Comparison of ENCODE assay signal across 15 cellular contexts in the genomic region with DNA sequence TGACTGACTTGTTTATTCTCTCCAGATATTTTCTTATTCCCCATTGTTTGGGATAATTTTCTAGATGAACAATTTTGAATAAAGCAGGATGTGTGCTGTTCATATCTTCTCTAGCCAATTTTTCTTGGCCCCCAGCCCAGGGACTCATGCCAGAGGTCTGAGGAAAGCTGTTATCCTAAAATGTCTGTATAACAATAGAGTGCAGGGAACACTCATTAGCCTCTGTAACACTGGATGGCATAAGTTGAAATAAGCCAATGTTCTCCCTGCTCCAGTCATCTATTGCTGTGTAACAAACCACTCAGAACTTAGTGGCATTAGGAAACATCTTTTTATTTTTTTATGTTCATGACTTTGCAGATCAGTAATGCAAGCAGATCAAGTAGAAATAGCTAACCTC.
DNase-seq lines count a peak whose midpoint lies in the region; ATAC-seq and TF ChIP-seq lines count a peak whose summit lies in the region.
"Had no signal": no experiment of that assay in that cellular context is flagged by ENCODE, and none has a peak within 500 bp of the region (broad histone marks: within the 10 kb centered on the region; RNA-seq: fewer than 3 reads in every experiment).

No MANE protein-coding gene starts in this region.

- intact Hi-C loops in colonic mucosa (cut with DNase I): no loop called here
- intact Hi-C loops in activated CD8-positive, alpha-beta T cell treated with anti-CD3 and anti-CD28 coated beads for 36 hours (cut with micrococcal nuclease): no loop called here

- H3K4me1 ChIP-seq in HEK293 (ENCODE audit: control insufficient read depth, insufficient read depth, low read length): no peaks in the 10 kb centered on the region
- no peaks in the 10 kb centered on the region for H3K4me1 ChIP-seq in colonic mucosa
- no peaks in the 10 kb centered on the region for H3K4me1 ChIP-seq in SJCRH30

- POLR2A ChIA-PET in HEK293 (lab: Yijun Ruan, JAX): no interaction called here
- POLR2A ChIA-PET in activated CD8-positive, alpha-beta T cell treated with anti-CD3 and anti-CD28 coated beads for 36 hours (lab: Charles Lee): no interaction called here

- H3K27ac ChIP-seq in HEK293 (ENCODE audit: extremely low read depth, low read depth, low read length) (no peak overlapping the region), colonic mucosa (no peak overlapping the region), SJCRH30 (no peak overlapping the region)
- H3K27ac ChIP-seq: HL-60 had no signal

- ATAC-seq in activated CD8-positive, alpha-beta T cell treated with anti-CD3 and anti-CD28 coated beads for 36 hours: no peak
- ATAC-seq: stimulated activated naive CD8-positive, alpha-beta T cell treated with anti-CD3 and anti-CD28 coated beads, Interleukin-15, amount 100 ng/mL, for 72 hours had no signal

- H3K36me3 ChIP-seq in HEK293 (ENCODE audit: control insufficient read depth in 2 of 2, insufficient read depth in 1 of 2, low read length in 2 of 2): no peaks in the 10 kb centered on the region
- no peaks in the 10 kb centered on the region for H3K36me3 ChIP-seq in colonic mucosa
- no peaks in the 10 kb centered on the region for H3K36me3 ChIP-seq in SJCRH30

- peaks cover 28% of the 10 kb centered on the region for H3K9me3 Mint-ChIP-seq in activated CD8-positive, alpha-beta T cell treated with anti-CD3 and anti-CD28 coated beads for 36 hours

- no peak overlapping the region for H3K4me3 ChIP-seq in HEK293 (ENCODE audit: low read depth, low read length)
- no peak overlapping the region for H3K4me3 ChIP-seq in colonic mucosa
- no peak overlapping the region for H3K4me3 ChIP-seq in SJCRH30

- no peaks in the 10 kb centered on the region for H3K36me3 Mint-ChIP-seq in activated CD8-positive, alpha-beta T cell treated with anti-CD3 and anti-CD28 coated beads for 36 hours (ENCODE audit: low read depth)
- H3K36me3 Mint-ChIP-seq: activated naive CD4-positive, alpha-beta T cell treated with anti-CD3 and anti-CD28 coated beads, Interleukin-2, amount 10 ng/mL, durations not matched to agents 7 days and 5 days had no signal

- no peaks in the 10 kb centered on the region for H3K27me3 Mint-ChIP-seq in activated CD8-positive, alpha-beta T cell treated with anti-CD3 and anti-CD28 coated beads for 36 hours
- H3K27me3 Mint-ChIP-seq: activated CD4-positive, alpha-beta T cell treated with anti-CD3 and anti-CD28 coated beads, Interleukin-2, amount 10 ng/mL, durations not matched to agents 7 days and 5 days; activated naive CD4-positive, alpha-beta T cell treated with anti-CD3 and anti-CD28 coated beads, Interleukin-2, amount 10 ng/mL, durations not matched to agents 7 days and 5 days; stimulated activated naive CD8-positive, alpha-beta T cell treated with anti-CD3 and anti-CD28 coated beads, Interleukin-15, amount 100 ng/mL, for 72 hours had no signal

- H3K27ac Mint-ChIP-seq in activated CD8-positive, alpha-beta T cell treated with anti-CD3 and anti-CD28 coated beads for 36 hours: no peak overlapping the region
- H3K27ac Mint-ChIP-seq: activated CD4-positive, alpha-beta T cell treated with anti-CD3 and anti-CD28 coated beads, Interleukin-2, amount 10 ng/mL, durations not matched to agents 7 days and 5 days; activated naive CD4-positive, alpha-beta T cell treated with anti-CD3 and anti-CD28 coated beads, Interleukin-2, amount 10 ng/mL, durations not matched to agents 7 days and 5 days; CD14-positive monocyte; stimulated activated naive CD8-positive, alpha-beta T cell treated with anti-CD3 and anti-CD28 coated beads, Interleukin-15, amount 100 ng/mL, for 72 hours had no signal

- no peaks in the 10 kb centered on the region for H3K4me1 Mint-ChIP-seq in activated CD8-positive, alpha-beta T cell treated with anti-CD3 and anti-CD28 coated beads for 36 hours (ENCODE audit: low read depth)
- H3K4me1 Mint-ChIP-seq: activated CD4-positive, alpha-beta T cell treated with anti-CD3 and anti-CD28 coated beads, Interleukin-2, amount 10 ng/mL, durations not matched to agents 7 days and 5 days; activated naive CD4-positive, alpha-beta T cell treated with anti-CD3 and anti-CD28 coated beads, Interleukin-2, amount 10 ng/mL, durations not matched to agents 7 days and 5 days; CD14-positive monocyte; stimulated activated naive CD8-positive, alpha-beta T cell treated with anti-CD3 and anti-CD28 coated beads, Interleukin-15, amount 100 ng/mL, for 72 hours had no signal

- H3K4me3 Mint-ChIP-seq in activated CD8-positive, alpha-beta T cell treated with anti-CD3 and anti-CD28 coated beads for 36 hours: no peak overlapping the region
- H3K4me3 Mint-ChIP-seq: activated CD4-positive, alpha-beta T cell treated with anti-CD3 and anti-CD28 coated beads, Interleukin-2, amount 10 ng/mL, durations not matched to agents 7 days and 5 days; activated naive CD4-positive, alpha-beta T cell treated with anti-CD3 and anti-CD28 coated beads, Interleukin-2, amount 10 ng/mL, durations not matched to agents 7 days and 5 days; CD14-positive monocyte; stimulated activated naive CD8-positive, alpha-beta T cell treated with anti-CD3 and anti-CD28 coated beads, Interleukin-15, amount 100 ng/mL, for 72 hours had no signal

- DNase-seq in NCI-H446 (lab: John Stamatoyannopoulos, UW) (peak; percentile 94 to 96), colonic mucosa (peak; percentile 40), lung microvascular endothelial cell (ENCODE audit: low read depth in 2 of 2) (peak; percentile 48 to 88), NCI-H526 treated with DMSO at 0.1 percent for 48 hours (lab: John Stamatoyannopoulos, UW) (no peak), SJCRH30 (no peak), ecto neural progenitor cell (ENCODE audit: low spot score) (no peak)
- DNase-seq in activated CD8-positive, alpha-beta T cell treated with anti-CD3 and anti-CD28 coated beads for 36 hours: no peak
- DNase-seq: activated CD4-positive, alpha-beta T cell treated with anti-CD3 and anti-CD28 coated beads, Interleukin-2, amount 10 ng/mL, durations not matched to agents 7 days and 5 days; activated naive CD4-positive, alpha-beta T cell treated with anti-CD3 and anti-CD28 coated beads, Interleukin-2, amount 10 ng/mL, durations not matched to agents 7 days and 5 days; NCI-H1417; stimulated activated CD4-positive, alpha-beta T cell treated with anti-CD3 and anti-CD28 coated beads, Interleukin-2, amount 100 ng/mL, for 24 hours; stimulated activated naive CD8-positive, alpha-beta T cell treated with anti-CD3 and anti-CD28 coated beads, Interleukin-15, amount 100 ng/mL, for 72 hours had no signal

- H3K9me3 ChIP-seq in HEK293 (ENCODE audit: control insufficient read depth, insufficient read depth, low read depth, low read length) (no peaks in the 10 kb centered on the region), colonic mucosa (no peaks in the 10 kb centered on the region), SJCRH30 (replicated peaks) (peaks cover 7% of the 10 kb centered on the region; the same call in 1 of the 2 replicates)

- CTCF ChIA-PET in HEK293 (lab: Yijun Ruan, JAX): interaction anchor here (0.6 kb wide), 1 partner anchor 178 kb away, joined by 3 read pairs; no protein-coding TSS in a partner anchor
- CTCF ChIA-PET in activated CD8-positive, alpha-beta T cell treated with anti-CD3 and anti-CD28 coated beads for 36 hours (lab: Charles Lee): no interaction called here

- H3K27me3 ChIP-seq in colonic mucosa (no peaks in the 10 kb centered on the region), SJCRH30 (no peaks in the 10 kb centered on the region)

- no peak overlapping the region for H3K9ac ChIP-seq in colonic mucosa (ENCODE audit: low read depth in 2 of 2, low read length in 2 of 2)

- TF ChIP-seq CTCF in HEK293 (tag by site-specific recombination; IDR thresholded peaks at IDR 0.05): no peak
- TF ChIP-seq CTCF in colonic mucosa (IDR thresholded peaks at IDR 0.05): no peak
- TF ChIP-seq CTCF in activated CD8-positive, alpha-beta T cell treated with anti-CD3 and anti-CD28 coated beads for 36 hours (IDR thresholded peaks at IDR 0.05): no peak

TF ChIP-seq in HEK293, 187 proteins besides CTCF, POLR2A, EP300 and RAD21:
- TF ChIP-seq FEZF1 (tag by site-specific recombination; IDR thresholded peaks at IDR 0.05) (peak; percentile 38; the same call in 1 of the 2 replicates), ZNF596 (tag by site-specific recombination; IDR thresholded peaks at IDR 0.05) (no peak), ZNF530 (tag by site-specific recombination; IDR thresholded peaks at IDR 0.05; ENCODE audit: low read depth) (no peak), ZNF140 (tag by site-specific recombination; IDR thresholded peaks at IDR 0.05) (no peak), ZFP3 (tag by site-specific recombination; IDR thresholded peaks at IDR 0.05; ENCODE audit: low read depth) (no peak)
- TF ChIP-seq, protein P1, sequence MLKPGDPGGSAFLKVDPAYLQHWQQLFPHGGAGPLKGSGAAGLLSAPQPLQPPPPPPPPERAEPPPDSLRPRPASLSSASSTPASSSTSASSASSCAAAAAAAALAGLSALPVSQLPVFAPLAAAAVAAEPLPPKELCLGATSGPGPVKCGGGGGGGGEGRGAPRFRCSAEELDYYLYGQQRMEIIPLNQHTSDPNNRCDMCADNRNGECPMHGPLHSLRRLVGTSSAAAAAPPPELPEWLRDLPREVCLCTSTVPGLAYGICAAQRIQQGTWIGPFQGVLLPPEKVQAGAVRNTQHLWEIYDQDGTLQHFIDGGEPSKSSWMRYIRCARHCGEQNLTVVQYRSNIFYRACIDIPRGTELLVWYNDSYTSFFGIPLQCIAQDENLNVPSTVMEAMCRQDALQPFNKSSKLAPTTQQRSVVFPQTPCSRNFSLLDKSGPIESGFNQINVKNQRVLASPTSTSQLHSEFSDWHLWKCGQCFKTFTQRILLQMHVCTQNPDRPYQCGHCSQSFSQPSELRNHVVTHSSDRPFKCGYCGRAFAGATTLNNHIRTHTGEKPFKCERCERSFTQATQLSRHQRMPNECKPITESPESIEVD (tag by site-specific recombination; IDR thresholded peaks at IDR 0.05): peak; percentile 76

Comparison
In these comparisons a context has a peak if more than half of its experiments do, and no peak if none do; other contexts are left out.
1. DNase-seq: peak in NCI-H446 (2 of 2), colonic mucosa (single experiment) and lung microvascular endothelial cell (2 of 2); none in NCI-H526 treated with DMSO at 0.1 percent for 48 hours (single experiment), activated CD8-positive, alpha-beta T cell treated with anti-CD3 and anti-CD28 coated beads for 36 hours (single experiment), SJCRH30 (0 of 2) and ecto neural progenitor cell (single experiment).